ENCODE assay signal across 11 cellular contexts in genomic region chr1:8871965-8872399, GRCh38. TPM values are rescaled to one million over a fixed set of nuclear protein-coding genes. Genes with fewer than 3 reads are reported as not detected.
DNase-seq lines count a peak whose midpoint lies in the region; TF ChIP-seq lines count a peak whose summit lies in the region.
"Had no signal": no experiment of that assay in that cellular context is flagged by ENCODE, and none has a peak within 500 bp of the region (broad histone marks: within the 10 kb centered on the region; RNA-seq: fewer than 3 reads in every experiment).

No MANE protein-coding gene starts in this region.

- no peaks in the 10 kb centered on the region for H3K27me3 Mint-ChIP-seq in T-helper 1 cell treated with Interleukin-12 subunit alpha and Interleukin-12 subunit beta and Interleukin-4 antibody, amounts not matched to agents 30 μg/mL and 1 μg/mL, for 36 hours (ENCODE audit: low read depth)
- H3K27me3 Mint-ChIP-seq: memory B cell had no signal

- H3K4me3 ChIP-seq in esophagus squamous epithelium (peak overlapping the region in 1 of 4 donors; percentile 32), ascending aorta (no peak overlapping the region)
- H3K4me3 ChIP-seq: SJSA1 had no signal

- H3K36me3 ChIP-seq in esophagus squamous epithelium (peaks cover 48 to 92% (median 55%) of the 10 kb centered on the region in 3 donors), ascending aorta (peaks cover 60 to 69% of the 10 kb centered on the region in 2 donors)

- intact Hi-C loops in esophagus squamous epithelium (cut with DNase I), result loop anchor here (5.0 kb wide), 1 partner anchor 35 kb away; no protein-coding TSS in a partner anchor
- intact Hi-C loops in ascending aorta (cut with DNase I), result loop anchor here (5.0 kb wide), 1 partner anchor 115 kb away; no protein-coding TSS in a partner anchor

- H3K27ac Mint-ChIP-seq in T-helper 1 cell treated with Interleukin-12 subunit alpha and Interleukin-12 subunit beta and Interleukin-4 antibody, amounts not matched to agents 30 μg/mL and 1 μg/mL, for 36 hours, result peak overlapping the region; percentile 41
- H3K27ac Mint-ChIP-seq: memory B cell had no signal

- 32 to 44% methylated on average over 3 to 5 of the region's 5 CpGs for WGBS in esophagus squamous epithelium, 2 donors

- H3K9me3 ChIP-seq in esophagus squamous epithelium, result no peaks in the 10 kb centered on the region
- no peaks in the 10 kb centered on the region for H3K9me3 ChIP-seq in ascending aorta
- H3K9me3 ChIP-seq: SJSA1 had no signal

- peak overlapping the region; percentile 99 for H3K4me3 Mint-ChIP-seq in T-helper 1 cell treated with Interleukin-12 subunit alpha and Interleukin-12 subunit beta and Interleukin-4 antibody, amounts not matched to agents 30 μg/mL and 1 μg/mL, for 36 hours
- H3K4me3 Mint-ChIP-seq: memory B cell had no signal

- TF ChIP-seq POLR2A in esophagus squamous epithelium (IDR thresholded peaks at IDR 0.05), result no peak

- peaks cover 67% of the 10 kb centered on the region for H3K4me1 Mint-ChIP-seq in T-helper 1 cell treated with Interleukin-12 subunit alpha and Interleukin-12 subunit beta and Interleukin-4 antibody, amounts not matched to agents 30 μg/mL and 1 μg/mL, for 36 hours (ENCODE audit: low read depth)

- H3K27ac ChIP-seq in VCaP (peak overlapping the region; percentile 99; the same call in 1 of the 2 replicates), esophagus squamous epithelium (peak overlapping the region; percentile 79 to 100 (median 96)), ascending aorta (no peak overlapping the region)
- H3K27ac ChIP-seq: SJSA1 had no signal

- no peaks in the 10 kb centered on the region for H3K27me3 ChIP-seq in esophagus squamous epithelium
- no peaks in the 10 kb centered on the region for H3K27me3 ChIP-seq in ascending aorta
- H3K27me3 ChIP-seq: SJSA1 had no signal

- no peak for DNase-seq in T-helper 1 cell
- no peak for DNase-seq in esophagus squamous epithelium (lab: John Stamatoyannopoulos, UW)
- DNase-seq in renal cortical epithelial cell (ENCODE audit: low read depth), result peak; percentile 67
- no peak for DNase-seq in SHP77 (lab: John Stamatoyannopoulos, UW)
- DNase-seq in ascending aorta (ENCODE audit: low spot score in 2 of 2), result no peak
- DNase-seq in foreskin melanocyte, result no peak
- DNase-seq: NCI-H1694 had no signal

- H3K9me3 Mint-ChIP-seq in T-helper 1 cell treated with Interleukin-12 subunit alpha and Interleukin-12 subunit beta and Interleukin-4 antibody, amounts not matched to agents 30 μg/mL and 1 μg/mL, for 36 hours, result no peaks in the 10 kb centered on the region
- H3K9me3 Mint-ChIP-seq: memory B cell had no signal

- peaks cover 94% of the 10 kb centered on the region for H3K36me3 Mint-ChIP-seq in T-helper 1 cell treated with Interleukin-12 subunit alpha and Interleukin-12 subunit beta and Interleukin-4 antibody, amounts not matched to agents 30 μg/mL and 1 μg/mL, for 36 hours (ENCODE audit: low read depth)

- TF ChIP-seq CTCF in VCaP (conservative IDR thresholded peaks at IDR 0.05), result no peak
- TF ChIP-seq CTCF in esophagus squamous epithelium (IDR thresholded peaks at IDR 0.05), result no peak
- no peak for TF ChIP-seq CTCF in ascending aorta (IDR thresholded peaks at IDR 0.05)

- H3K4me1 ChIP-seq in esophagus squamous epithelium (peaks cover 38 to 82% (median 60%) of the 10 kb centered on the region in 3 donors), ascending aorta (peaks cover 27 to 40% of the 10 kb centered on the region in 2 donors)

RNA-seq across cellular contexts. Expression of gene ENO1, which starts 6.5 kb away (rescaled TPM):
- total RNA-seq in esophagus squamous epithelium, result 1,000 to 10,000 TPM in 3 of 4 donors, 100 to 1,000 TPM in 1; 954 to 1,668 (median 1,315) TPM
- 2,797 and 3,316 TPM in 2 replicates for total RNA-seq in renal cortical epithelial cell
- 637 TPM for total RNA-seq in ascending aorta

RNA-seq across cellular contexts. Expression of gene RERE, which starts 54.5 kb away (rescaled TPM):
- 10 to 100 TPM; 27.5 to 56.6 (median 32.1) TPM for total RNA-seq in esophagus squamous epithelium
- 8.2 and 57.8 TPM in 2 replicates for total RNA-seq in renal cortical epithelial cell
- total RNA-seq in ascending aorta, result 64.6 TPM

Comparison
In these comparisons a context has a peak if more than half of its experiments do, and no peak if none do; other contexts are left out.
1. H3K27ac ChIP-seq: peak in VCaP (single experiment) and esophagus squamous epithelium (4 of 4); none in ascending aorta (0 of 2).